ENCODE assay signal across 16 cellular contexts in the genomic region with DNA sequence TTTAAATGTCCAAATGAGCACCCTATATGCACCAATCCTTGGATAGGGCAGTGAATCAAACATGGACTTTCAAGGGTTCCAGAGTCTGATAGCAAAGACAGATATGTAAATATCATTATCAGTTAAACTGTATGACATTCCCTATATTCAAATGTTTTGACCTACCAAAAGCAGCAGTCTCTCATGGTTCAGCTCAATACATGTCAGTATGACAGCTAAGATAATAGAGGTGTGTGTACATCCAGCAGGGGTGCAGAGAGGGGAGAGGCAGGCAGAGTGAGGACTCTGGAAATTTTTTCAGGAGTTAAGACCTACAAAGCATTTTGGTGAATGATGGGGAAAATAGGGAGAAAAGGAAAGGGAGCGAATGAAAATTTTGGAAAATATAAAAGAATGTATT.
DNase-seq lines count a peak whose midpoint lies in the region; ATAC-seq lines count a peak whose summit lies in the region.
"Had no signal": no experiment of that assay in that cellular context is flagged by ENCODE, and none has a peak within 500 bp of the region (broad histone marks: within the 10 kb centered on the region; RNA-seq: fewer than 3 reads in every experiment).

No MANE protein-coding gene starts in this region.

- no peaks in the 10 kb centered on the region for H3K36me3 ChIP-seq in SJCRH30

- H3K4me1 ChIP-seq in SJCRH30: no peaks in the 10 kb centered on the region
- H3K4me1 ChIP-seq: A549 had no signal

- no peaks in the 10 kb centered on the region for H3K9me3 ChIP-seq in SJCRH30 (replicated peaks)
- H3K9me3 ChIP-seq: A549 had no signal

- ATAC-seq in HG03439 (IDR thresholded peaks at IDR 0.05; ENCODE audit: unreplicated experiment): no peak
- ATAC-seq: A549; CD8-positive, alpha-beta T cell; HepG2 had no signal

- no peak overlapping the region for H3K27ac ChIP-seq in SJCRH30
- H3K27ac ChIP-seq: 22Rv1, A549 had no signal

- peak in 2 of 3 experiments; percentile 2 to 16 for DNase-seq in NCI-H1417 (lab: John Stamatoyannopoulos, UW)
- no peak for DNase-seq in NCI-H1417 treated with DMSO at 0.1 percent for 48 hours (lab: John Stamatoyannopoulos, UW)
- DNase-seq in NCI-H146 (lab: John Stamatoyannopoulos, UW): peak; percentile 48
- peak; percentile 44 for DNase-seq in NCI-H69 (lab: John Stamatoyannopoulos, UW)
- DNase-seq in SJCRH30: no peak
- DNase-seq in DMS153 treated with DMSO at 0.1 percent for 48 hours (lab: John Stamatoyannopoulos, UW; ENCODE audit: unreplicated experiment): no peak
- DNase-seq: AML-193; Calu3; CD8-positive, alpha-beta T cell; DMS53; DND-41; H9 had no signal

- no peaks in the 10 kb centered on the region for H3K27me3 ChIP-seq in SJCRH30

- no peak overlapping the region for H3K4me3 ChIP-seq in SJCRH30
- H3K4me3 ChIP-seq: A549 had no signal

Comparison
In these comparisons a context has a peak if more than half of its experiments do, and no peak if none do; other contexts are left out.
1. DNase-seq: peak in NCI-H1417 (2 of 3), NCI-H146 (single experiment) and NCI-H69 (single experiment); none in NCI-H1417 treated with DMSO at 0.1 percent for 48 hours (single experiment), SJCRH30 (0 of 2) and DMS153 treated with DMSO at 0.1 percent for 48 hours (single experiment).